1 cellular context compared by ENCODE assay signal in the genomic region with DNA sequence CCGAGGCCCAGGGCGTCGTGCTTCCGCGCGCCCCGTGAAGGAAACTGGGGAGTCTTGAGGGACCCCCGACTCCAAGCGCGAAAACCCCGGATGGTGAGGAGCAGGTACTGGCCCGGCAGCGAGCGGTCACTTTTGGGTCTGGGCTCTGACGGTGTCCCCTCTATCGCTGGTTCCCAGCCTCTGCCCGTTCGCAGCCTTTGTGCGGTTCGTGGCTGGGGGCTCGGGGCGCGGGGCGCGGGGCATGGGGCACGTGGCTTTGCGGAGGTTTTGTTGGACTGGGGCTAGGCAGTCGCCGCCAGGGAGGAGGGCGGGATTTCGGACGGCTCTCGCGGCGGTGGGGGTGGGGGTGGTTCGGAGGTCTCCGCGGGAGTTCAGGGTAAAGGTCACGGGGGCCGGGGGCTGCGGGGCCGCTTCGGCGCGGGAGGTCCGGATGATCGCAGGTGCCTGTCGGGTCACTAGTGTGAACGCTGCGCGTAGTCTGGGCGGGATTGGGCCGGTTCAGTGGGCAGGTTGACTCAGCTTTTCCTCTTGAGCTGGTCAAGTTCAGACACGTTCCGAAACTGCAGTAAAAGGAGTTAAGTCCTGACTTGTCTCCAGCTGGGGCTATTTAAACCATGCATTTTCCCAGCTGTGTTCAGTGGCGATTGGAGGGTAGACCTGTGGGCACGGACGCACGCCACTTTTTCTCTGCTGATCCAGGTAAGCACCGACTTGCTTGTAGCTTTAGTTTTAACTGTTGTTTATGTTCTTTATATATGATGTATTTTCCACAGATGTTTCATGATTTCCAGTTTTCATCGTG.
TF ChIP-seq lines count a peak whose summit lies in the region.

No MANE protein-coding gene starts in this region.

TF ChIP-seq in HepG2, 621 proteins besides CTCF, POLR2A, EP300 and RAD21 (continued from another document and continues in another):
- TF ChIP-seq, protein P1, sequence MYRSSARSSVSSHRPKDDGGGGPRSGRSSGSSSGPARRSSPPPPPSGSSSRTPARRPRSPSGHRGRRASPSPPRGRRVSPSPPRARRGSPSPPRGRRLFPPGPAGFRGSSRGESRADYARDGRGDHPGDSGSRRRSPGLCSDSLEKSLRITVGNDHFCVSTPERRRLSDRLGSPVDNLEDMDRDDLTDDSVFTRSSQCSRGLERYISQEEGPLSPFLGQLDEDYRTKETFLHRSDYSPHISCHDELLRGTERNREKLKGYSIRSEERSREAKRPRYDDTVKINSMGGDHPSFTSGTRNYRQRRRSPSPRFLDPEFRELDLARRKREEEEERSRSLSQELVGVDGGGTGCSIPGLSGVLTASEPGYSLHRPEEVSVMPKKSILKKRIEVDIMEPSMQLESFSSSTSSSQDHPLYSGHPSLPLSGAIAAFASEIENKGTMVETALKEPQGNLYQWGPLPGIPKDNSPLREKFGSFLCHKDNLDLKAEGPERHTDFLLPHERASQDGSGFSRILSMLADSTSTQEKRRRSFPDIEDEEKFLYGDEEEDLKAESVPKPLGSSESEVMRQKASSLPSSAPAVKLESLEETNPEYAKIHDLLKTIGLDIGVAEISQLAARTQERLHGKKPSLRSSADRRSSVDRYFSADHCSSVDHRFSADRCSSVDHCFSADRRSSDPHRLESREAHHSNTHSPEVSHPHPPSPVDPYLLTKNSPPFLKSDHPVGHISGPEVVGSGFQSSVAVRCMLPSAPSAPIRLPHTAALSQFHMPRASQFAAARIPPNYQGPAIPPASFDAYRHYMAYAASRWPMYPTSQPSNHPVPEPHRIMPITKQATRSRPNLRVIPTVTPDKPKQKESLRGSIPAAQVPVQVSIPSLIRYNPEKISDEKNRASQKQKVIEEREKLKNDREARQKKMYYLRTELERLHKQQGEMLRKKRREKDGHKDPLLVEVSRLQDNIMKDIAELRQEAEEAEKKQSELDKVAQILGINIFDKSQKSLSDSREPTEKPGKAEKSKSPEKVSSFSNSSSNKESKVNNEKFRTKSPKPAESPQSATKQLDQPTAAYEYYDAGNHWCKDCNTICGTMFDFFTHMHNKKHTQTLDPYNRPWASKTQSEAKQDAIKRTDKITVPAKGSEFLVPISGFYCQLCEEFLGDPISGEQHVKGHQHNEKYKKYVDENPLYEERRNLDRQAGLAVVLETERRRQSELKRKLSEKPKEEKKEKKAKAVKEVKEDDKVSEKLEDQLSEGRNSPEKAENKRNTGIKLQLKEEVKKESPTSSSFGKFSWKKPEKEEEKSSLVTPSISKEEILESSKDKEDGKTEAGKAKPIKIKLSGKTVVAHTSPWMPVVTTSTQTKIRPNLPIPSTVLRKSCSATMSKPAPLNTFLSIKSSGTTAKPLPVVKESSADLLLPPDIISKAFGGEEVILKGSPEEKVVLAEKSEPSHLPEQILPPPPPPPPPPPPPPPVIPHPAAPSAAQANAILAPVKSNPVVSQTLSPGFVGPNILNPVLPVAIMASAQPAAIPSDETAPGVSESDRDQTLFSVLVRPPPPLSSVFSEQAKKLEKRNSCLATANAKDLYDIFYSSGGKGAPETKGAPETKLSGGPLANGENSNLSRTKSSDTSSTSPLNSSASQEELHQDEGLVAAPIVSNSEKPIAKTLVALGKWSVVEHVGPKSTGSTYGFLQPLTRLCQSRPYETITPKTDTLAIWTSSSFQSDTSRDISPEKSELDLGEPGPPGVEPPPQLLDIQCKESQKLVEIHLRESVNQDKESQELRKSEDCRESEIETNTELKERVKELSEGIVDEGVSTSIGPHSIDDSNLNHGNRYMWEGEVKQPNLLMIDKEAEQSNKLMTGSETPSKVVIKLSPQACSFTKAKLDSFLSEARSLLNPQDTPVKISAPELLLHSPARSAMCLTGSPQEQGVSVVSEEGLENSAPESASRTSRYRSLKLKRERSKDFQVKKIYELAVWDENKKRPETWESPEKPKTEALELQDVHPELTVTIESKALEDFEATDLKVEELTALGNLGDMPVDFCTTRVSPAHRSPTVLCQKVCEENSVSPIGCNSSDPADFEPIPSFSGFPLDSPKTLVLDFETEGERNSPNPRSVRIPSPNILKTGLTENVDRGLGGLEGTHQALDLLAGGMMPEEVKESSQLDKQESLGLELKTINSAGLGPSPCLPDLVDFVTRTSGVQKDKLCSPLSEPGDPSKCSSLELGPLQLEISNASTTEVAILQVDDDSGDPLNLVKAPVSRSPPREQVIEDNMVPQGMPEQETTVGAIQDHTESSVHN (CRISPR knock-in tag; IDR thresholded peaks at IDR 0.05): no peak; the same call in none of the 2 replicates
- TF ChIP-seq, protein P2, sequence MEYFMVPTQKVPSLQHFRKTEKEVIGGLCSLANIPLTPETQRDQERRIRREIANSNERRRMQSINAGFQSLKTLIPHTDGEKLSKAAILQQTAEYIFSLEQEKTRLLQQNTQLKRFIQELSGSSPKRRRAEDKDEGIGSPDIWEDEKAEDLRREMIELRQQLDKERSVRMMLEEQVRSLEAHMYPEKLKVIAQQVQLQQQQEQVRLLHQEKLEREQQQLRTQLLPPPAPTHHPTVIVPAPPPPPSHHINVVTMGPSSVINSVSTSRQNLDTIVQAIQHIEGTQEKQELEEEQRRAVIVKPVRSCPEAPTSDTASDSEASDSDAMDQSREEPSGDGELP (IDR thresholded peaks at IDR 0.05; ENCODE audit: borderline replicate concordance, low read depth): peak; percentile 97
- TF ChIP-seq WIZ (CRISPR knock-in tag; IDR thresholded peaks at IDR 0.05) (no peak), ZNF224 (CRISPR knock-in tag; IDR thresholded peaks at IDR 0.05) (no peak), NCOA2 (CRISPR knock-in tag; IDR thresholded peaks at IDR 0.05) (peak; percentile 54), ZSCAN31 (CRISPR knock-in tag; IDR thresholded peaks at IDR 0.05; ENCODE audit: low read depth) (peak; percentile 14; the same call in 1 of the 2 replicates), DPF2 (CRISPR knock-in tag; IDR thresholded peaks at IDR 0.05; ENCODE audit: borderline replicate concordance, low read depth) (no peak), ZNF337 (CRISPR knock-in tag; IDR thresholded peaks at IDR 0.05; ENCODE audit: borderline replicate concordance, low read depth) (no peak), ZNF605 (CRISPR knock-in tag; IDR thresholded peaks at IDR 0.05) (no peak; the same call in 1 of the 2 replicates), PAX8 (CRISPR knock-in tag; IDR thresholded peaks at IDR 0.05; ENCODE audit: borderline replicate concordance) (no peak), ZNF720 (CRISPR knock-in tag; IDR thresholded peaks at IDR 0.05) (no peak), REXO4 (CRISPR knock-in tag; IDR thresholded peaks at IDR 0.05; ENCODE audit: borderline replicate concordance) (0 out of 2 replicates have a peak, but pooled peaks have one; percentile 60), JUNB (CRISPR knock-in tag; IDR thresholded peaks at IDR 0.05; ENCODE audit: borderline replicate concordance) (no peak; the same call in 1 of the 2 replicates), ATM (IDR thresholded peaks at IDR 0.05; ENCODE audit: borderline replicate concordance) (no peak), RELA (CRISPR knock-in tag; IDR thresholded peaks at IDR 0.05) (no peak), NONO (IDR thresholded peaks at IDR 0.05) (no peak), NONO (CRISPR knock-in tag; conservative IDR thresholded peaks at IDR 0.05) (0 out of 2 replicates have a peak, but pooled peaks have one; percentile 28), ZNF124 (CRISPR knock-in tag; IDR thresholded peaks at IDR 0.05) (peak; percentile 53; the same call in 1 of the 2 replicates), ZMAT3 (CRISPR knock-in tag; conservative IDR thresholded peaks at IDR 0.05) (no peak)
- TF ChIP-seq, protein P3, sequence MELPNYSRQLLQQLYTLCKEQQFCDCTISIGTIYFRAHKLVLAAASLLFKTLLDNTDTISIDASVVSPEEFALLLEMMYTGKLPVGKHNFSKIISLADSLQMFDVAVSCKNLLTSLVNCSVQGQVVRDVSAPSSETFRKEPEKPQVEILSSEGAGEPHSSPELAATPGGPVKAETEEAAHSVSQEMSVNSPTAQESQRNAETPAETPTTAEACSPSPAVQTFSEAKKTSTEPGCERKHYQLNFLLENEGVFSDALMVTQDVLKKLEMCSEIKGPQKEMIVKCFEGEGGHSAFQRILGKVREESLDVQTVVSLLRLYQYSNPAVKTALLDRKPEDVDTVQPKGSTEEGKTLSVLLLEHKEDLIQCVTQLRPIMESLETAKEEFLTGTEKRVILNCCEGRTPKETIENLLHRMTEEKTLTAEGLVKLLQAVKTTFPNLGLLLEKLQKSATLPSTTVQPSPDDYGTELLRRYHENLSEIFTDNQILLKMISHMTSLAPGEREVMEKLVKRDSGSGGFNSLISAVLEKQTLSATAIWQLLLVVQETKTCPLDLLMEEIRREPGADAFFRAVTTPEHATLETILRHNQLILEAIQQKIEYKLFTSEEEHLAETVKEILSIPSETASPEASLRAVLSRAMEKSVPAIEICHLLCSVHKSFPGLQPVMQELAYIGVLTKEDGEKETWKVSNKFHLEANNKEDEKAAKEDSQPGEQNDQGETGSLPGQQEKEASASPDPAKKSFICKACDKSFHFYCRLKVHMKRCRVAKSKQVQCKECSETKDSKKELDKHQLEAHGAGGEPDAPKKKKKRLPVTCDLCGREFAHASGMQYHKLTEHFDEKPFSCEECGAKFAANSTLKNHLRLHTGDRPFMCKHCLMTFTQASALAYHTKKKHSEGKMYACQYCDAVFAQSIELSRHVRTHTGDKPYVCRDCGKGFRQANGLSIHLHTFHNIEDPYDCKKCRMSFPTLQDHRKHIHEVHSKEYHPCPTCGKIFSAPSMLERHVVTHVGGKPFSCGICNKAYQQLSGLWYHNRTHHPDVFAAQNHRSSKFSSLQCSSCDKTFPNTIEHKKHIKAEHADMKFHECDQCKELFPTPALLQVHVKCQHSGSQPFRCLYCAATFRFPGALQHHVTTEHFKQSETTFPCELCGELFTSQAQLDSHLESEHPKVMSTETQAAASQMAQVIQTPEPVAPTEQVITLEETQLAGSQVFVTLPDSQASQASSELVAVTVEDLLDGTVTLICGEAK (IDR thresholded peaks at IDR 0.05): no peak
- TF ChIP-seq, protein P3 (CRISPR knock-in tag; IDR thresholded peaks at IDR 0.05): no peak; the same call in none of the 2 replicates
- TF ChIP-seq, protein P4, sequence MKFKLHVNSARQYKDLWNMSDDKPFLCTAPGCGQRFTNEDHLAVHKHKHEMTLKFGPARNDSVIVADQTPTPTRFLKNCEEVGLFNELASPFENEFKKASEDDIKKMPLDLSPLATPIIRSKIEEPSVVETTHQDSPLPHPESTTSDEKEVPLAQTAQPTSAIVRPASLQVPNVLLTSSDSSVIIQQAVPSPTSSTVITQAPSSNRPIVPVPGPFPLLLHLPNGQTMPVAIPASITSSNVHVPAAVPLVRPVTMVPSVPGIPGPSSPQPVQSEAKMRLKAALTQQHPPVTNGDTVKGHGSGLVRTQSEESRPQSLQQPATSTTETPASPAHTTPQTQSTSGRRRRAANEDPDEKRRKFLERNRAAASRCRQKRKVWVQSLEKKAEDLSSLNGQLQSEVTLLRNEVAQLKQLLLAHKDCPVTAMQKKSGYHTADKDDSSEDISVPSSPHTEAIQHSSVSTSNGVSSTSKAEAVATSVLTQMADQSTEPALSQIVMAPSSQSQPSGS (CRISPR knock-in tag; IDR thresholded peaks at IDR 0.05): peak; percentile 35; the same call in 1 of the 2 replicates
- TF ChIP-seq, protein P5, sequence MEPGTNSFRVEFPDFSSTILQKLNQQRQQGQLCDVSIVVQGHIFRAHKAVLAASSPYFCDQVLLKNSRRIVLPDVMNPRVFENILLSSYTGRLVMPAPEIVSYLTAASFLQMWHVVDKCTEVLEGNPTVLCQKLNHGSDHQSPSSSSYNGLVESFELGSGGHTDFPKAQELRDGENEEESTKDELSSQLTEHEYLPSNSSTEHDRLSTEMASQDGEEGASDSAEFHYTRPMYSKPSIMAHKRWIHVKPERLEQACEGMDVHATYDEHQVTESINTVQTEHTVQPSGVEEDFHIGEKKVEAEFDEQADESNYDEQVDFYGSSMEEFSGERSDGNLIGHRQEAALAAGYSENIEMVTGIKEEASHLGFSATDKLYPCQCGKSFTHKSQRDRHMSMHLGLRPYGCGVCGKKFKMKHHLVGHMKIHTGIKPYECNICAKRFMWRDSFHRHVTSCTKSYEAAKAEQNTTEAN (CRISPR knock-in tag; conservative IDR thresholded peaks at IDR 0.05): no peak; the same call in 1 of the 2 replicates
- TF ChIP-seq, protein P6, sequence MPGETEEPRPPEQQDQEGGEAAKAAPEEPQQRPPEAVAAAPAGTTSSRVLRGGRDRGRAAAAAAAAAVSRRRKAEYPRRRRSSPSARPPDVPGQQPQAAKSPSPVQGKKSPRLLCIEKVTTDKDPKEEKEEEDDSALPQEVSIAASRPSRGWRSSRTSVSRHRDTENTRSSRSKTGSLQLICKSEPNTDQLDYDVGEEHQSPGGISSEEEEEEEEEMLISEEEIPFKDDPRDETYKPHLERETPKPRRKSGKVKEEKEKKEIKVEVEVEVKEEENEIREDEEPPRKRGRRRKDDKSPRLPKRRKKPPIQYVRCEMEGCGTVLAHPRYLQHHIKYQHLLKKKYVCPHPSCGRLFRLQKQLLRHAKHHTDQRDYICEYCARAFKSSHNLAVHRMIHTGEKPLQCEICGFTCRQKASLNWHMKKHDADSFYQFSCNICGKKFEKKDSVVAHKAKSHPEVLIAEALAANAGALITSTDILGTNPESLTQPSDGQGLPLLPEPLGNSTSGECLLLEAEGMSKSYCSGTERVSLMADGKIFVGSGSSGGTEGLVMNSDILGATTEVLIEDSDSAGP (CRISPR knock-in tag; IDR thresholded peaks at IDR 0.05; ENCODE audit: borderline replicate concordance): no peak; the same call in 1 of the 2 replicates
